9 cellular contexts compared by ENCODE assay signal in the genomic region with DNA sequence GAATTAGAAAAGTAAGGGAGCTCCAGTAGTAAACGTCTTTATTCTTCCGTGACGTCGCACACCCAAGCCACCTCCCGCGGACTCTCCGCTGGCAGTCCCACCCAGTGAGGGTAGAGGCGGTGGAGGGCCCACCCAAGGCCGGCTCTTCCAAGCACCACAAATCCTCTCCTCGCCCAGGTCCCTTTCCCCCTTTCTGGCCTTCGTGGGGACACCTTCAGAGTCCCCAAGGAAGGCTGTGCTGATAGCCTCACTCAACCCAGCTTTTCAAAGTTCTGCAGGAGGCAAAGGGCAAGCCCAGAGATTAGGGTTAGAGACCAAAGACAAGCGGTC. TPM values are rescaled to one million over a fixed set of nuclear protein-coding genes. Genes with fewer than 3 reads are reported as not detected.
DNase-seq lines count a peak whose midpoint lies in the region; ATAC-seq, FAIRE-seq and TF ChIP-seq lines count a peak whose summit lies in the region.
"Had no signal": no experiment of that assay in that cellular context is flagged by ENCODE, and none has a peak within 500 bp of the region (broad histone marks: within the 10 kb centered on the region; RNA-seq: fewer than 3 reads in every experiment).

No MANE protein-coding gene starts in this region.

- H3K36me3 ChIP-seq in NT2/D1 (ENCODE audit: insufficient read depth, insufficient read length, low read length) (peaks cover 78% of the 10 kb centered on the region), endothelial cell of umbilical vein (ENCODE audit: control insufficient read depth in 2 of 2, extremely low read depth in 1 of 2, insufficient read depth in 2 of 2, low read length in 2 of 2) (peaks cover 9 to 30% of the 10 kb centered on the region in 2 experiments), neuron (ENCODE audit: insufficient read depth, low read length) (peaks cover 50% of the 10 kb centered on the region)

- peak overlapping the region; percentile 41 for H2AFZ ChIP-seq in endothelial cell of umbilical vein (ENCODE audit: low read depth, low read length)
- peak overlapping the region; percentile 63 for H2AFZ ChIP-seq in neuron (ENCODE audit: low read depth, low read length)

- dilution Hi-C loops in endothelial cell of umbilical vein (cut with MboI; ENCODE audit: extremely low pct_ligation_motif_present, low sequenced_read_pairs): no loop called here

- H3K9me3 ChIP-seq in NT2/D1 (ENCODE audit: insufficient read depth, low read length) (no peaks in the 10 kb centered on the region), endothelial cell of umbilical vein (replicated peaks; ENCODE audit: control insufficient read depth, insufficient read depth, low read length) (no peaks in the 10 kb centered on the region), neuron (ENCODE audit: low read length) (no peaks in the 10 kb centered on the region)

- peaks cover 11% of the 10 kb centered on the region for H3K4me1 ChIP-seq in NT2/D1 (ENCODE audit: insufficient read depth, insufficient read length)
- H3K4me1 ChIP-seq in endothelial cell of umbilical vein (ENCODE audit: control insufficient read depth, extremely low read depth, insufficient read depth, low read length): peaks cover 6% of the 10 kb centered on the region
- peaks cover 15% of the 10 kb centered on the region for H3K4me1 ChIP-seq in neuron (ENCODE audit: insufficient read depth, low read length)

- TSS peak; percentile 99 for BruUV-seq in endothelial cell of umbilical vein (replicated peaks; lab: Mats Ljungman, UMichigan)

- peak overlapping the region; percentile 44 for H3K4me2 ChIP-seq in endothelial cell of umbilical vein (ENCODE audit: insufficient read depth, low read length)

- POLR2A ChIA-PET in endothelial cell of umbilical vein (lab: Charles Lee): interaction anchor here (0.6 to 1.9 kb wide), 5 partner anchors 10 to 197 kb away, joined by 3 to 17 read pairs (median 5); a partner anchor contains a TSS

- no peaks in the 10 kb centered on the region for H3K9me1 ChIP-seq in endothelial cell of umbilical vein (replicated peaks; ENCODE audit: control insufficient read depth, extremely low read depth, insufficient read depth, low read length)

- H3K27ac ChIP-seq in C4-2B (peak overlapping the region; percentile 82), endothelial cell of umbilical vein (ENCODE audit: insufficient read depth, low read depth, low read length) (peak overlapping the region; percentile 46)

- CTCF ChIA-PET in endothelial cell of umbilical vein (lab: Charles Lee): interaction anchor here (0.6 to 1.3 kb wide), 8 partner anchors 10 to 288 kb away, joined by 3 to 9 read pairs (median 3); a partner anchor contains a TSS

- DNase-seq in NT2/D1 (ENCODE audit: low read depth, low spot score) (no peak), endothelial cell of umbilical vein (ENCODE audit: low read depth, low spot score) (no peak), SKM-1 (lab: John Stamatoyannopoulos, UW; ENCODE audit: unreplicated experiment) (no peak), occipital lobe (lab: John Stamatoyannopoulos, UW) (no peak)
- DNase-seq in activated CD4-positive, alpha-beta T cell treated with anti-CD3 and anti-CD28 coated beads, Interleukin-2, amount 50 U/mL, for 1 hour: no peak

- H3K27me3 ChIP-seq in NT2/D1 (ENCODE audit: insufficient read depth, insufficient read length) (no peaks in the 10 kb centered on the region), endothelial cell of umbilical vein (ENCODE audit: control insufficient read depth in 2 of 2, insufficient read depth in 2 of 2, low read length in 2 of 2) (no peaks in the 10 kb centered on the region), neuron (ENCODE audit: insufficient read depth, low read length) (no peaks in the 10 kb centered on the region)

- no peak for TF ChIP-seq CTCF in C4-2B (conservative IDR thresholded peaks at IDR 0.05)
- no peak for TF ChIP-seq CTCF in endothelial cell of umbilical vein (IDR thresholded peaks at IDR 0.05; ENCODE audit: extremely low read depth in 1 of 2, insufficient read depth in 1 of 2, low read depth in 1 of 2, low read length in 2 of 2)

- no peak for FAIRE-seq in endothelial cell of umbilical vein (lab: Jason Lieb, UNC)

- peaks cover 18% of the 10 kb centered on the region for H3K79me2 ChIP-seq in endothelial cell of umbilical vein (ENCODE audit: control insufficient read depth, insufficient read depth, low read length)

- H3K4me3 ChIP-seq in NT2/D1 (ENCODE audit: insufficient read length, low read depth): peak overlapping the region; percentile 100
- H3K4me3 ChIP-seq in endothelial cell of umbilical vein (replicated peaks in 1 of 3; ENCODE audit: insufficient read depth in 1 of 3, low read depth in 1 of 3, low read length in 3 of 3): peak overlapping the region; percentile 18 to 82 (median 54)
- H3K4me3 ChIP-seq in neuron (ENCODE audit: low read length): peak overlapping the region; percentile 83

- H3K9ac ChIP-seq in NT2/D1 (ENCODE audit: insufficient read length, low read depth) (peak overlapping the region; percentile 99), endothelial cell of umbilical vein (replicated peaks; ENCODE audit: extremely low read depth, insufficient read depth, low read length) (peak overlapping the region; percentile 52)

- peak; percentile 21 for ATAC-seq in GM21825 (IDR thresholded peaks at IDR 0.05; ENCODE audit: unreplicated experiment)

- no peak for TF ChIP-seq POLR2A in endothelial cell of umbilical vein (IDR thresholded peaks at IDR 0.05; ENCODE audit: low read depth, low read length)

- intact Hi-C loops in endothelial cell of umbilical vein (cut with micrococcal nuclease): no loop called here

- H4K20me1 ChIP-seq in endothelial cell of umbilical vein (replicated peaks; ENCODE audit: control insufficient read depth, extremely low read depth, insufficient read depth, low read length): no peaks in the 10 kb centered on the region

TF ChIP-seq in endothelial cell of umbilical vein, 7 proteins besides CTCF, POLR2A, EP300 and RAD21:
- TF ChIP-seq EZH2 (IDR thresholded peaks at IDR 0.05; ENCODE audit: borderline replicate concordance, low read depth, low read length, severe bottlenecking) (no peak), POLR2AphosphoS5 (IDR thresholded peaks at IDR 0.05; ENCODE audit: insufficient read depth, low read depth, low read length) (peak; percentile 5)

RNA-seq across cellular contexts. Expression of a gene that starts 0.3 kb away (rescaled TPM):
- total RNA-seq in endothelial cell of umbilical vein (36.7 and 37.4 TPM in 2 replicates), occipital lobe (11.5 TPM)
- 21.9 and 44.8 TPM in 2 replicates for polyA plus RNA-seq in endothelial cell of umbilical vein
- 29.6 and 32.2 TPM in 2 replicates for polyA plus RNA-seq in endothelial cell of umbilical vein (2011; cell fraction: cytosol; rRNA removed)
- 24.8 and 30.8 TPM in 2 replicates for polyA plus RNA-seq in endothelial cell of umbilical vein (2011; cell fraction: nucleus; rRNA removed)
- polyA plus RNA-seq in endothelial cell of umbilical vein (2012): 19.2 and 21.1 TPM in 2 replicates
- polyA minus RNA-seq in endothelial cell of umbilical vein: 69.0 and 76.6 TPM in 2 replicates
- polyA minus RNA-seq in endothelial cell of umbilical vein (2011; cell fraction: cytosol; rRNA and poly(A)+ RNA removed): 15.5 TPM
- polyA minus RNA-seq in endothelial cell of umbilical vein (2011; cell fraction: nucleus; rRNA and poly(A)+ RNA removed): 19.7 and 25.0 TPM in 2 replicates

RNA-seq across cellular contexts. Expression of a gene that starts 9.8 kb away (rescaled TPM):
- total RNA-seq in endothelial cell of umbilical vein: 14.8 and 17.7 TPM in 2 replicates
- polyA plus RNA-seq in endothelial cell of umbilical vein: 10.3 and 12.1 TPM in 2 replicates
- polyA plus RNA-seq in endothelial cell of umbilical vein (2011; cell fraction: cytosol; rRNA removed): 9.6 and 11.4 TPM in 2 replicates
- 18.5 TPM in 2 replicates for polyA plus RNA-seq in endothelial cell of umbilical vein (2011; cell fraction: nucleus; rRNA removed)
- polyA plus RNA-seq in endothelial cell of umbilical vein (2012): 10.0 and 10.2 TPM in 2 replicates
- 11.3 and 14.0 TPM in 2 replicates for polyA minus RNA-seq in endothelial cell of umbilical vein
- polyA minus RNA-seq in endothelial cell of umbilical vein (2011; cell fraction: cytosol; rRNA and poly(A)+ RNA removed): 5.7 TPM
- polyA minus RNA-seq in endothelial cell of umbilical vein (2011; cell fraction: nucleus; rRNA and poly(A)+ RNA removed): 7.5 and 12.1 TPM in 2 replicates
- total RNA-seq in occipital lobe: 8.1 TPM

RNA-seq across cellular contexts. Expression of a gene that starts 23.3 kb away (rescaled TPM):
- not detected in 2 replicates for total RNA-seq in endothelial cell of umbilical vein
- polyA plus RNA-seq in endothelial cell of umbilical vein: not detected in 2 replicates
- not detected in 2 replicates for polyA plus RNA-seq in endothelial cell of umbilical vein (2011; cell fraction: cytosol; rRNA removed)
- not detected in 2 replicates for polyA plus RNA-seq in endothelial cell of umbilical vein (2011; cell fraction: nucleus; rRNA removed)
- not detected in 2 replicates for polyA plus RNA-seq in endothelial cell of umbilical vein (2012)
- polyA minus RNA-seq in endothelial cell of umbilical vein: not detected in 2 replicates
- not detected for polyA minus RNA-seq in endothelial cell of umbilical vein (2011; cell fraction: cytosol; rRNA and poly(A)+ RNA removed)
- not detected in 2 replicates for polyA minus RNA-seq in endothelial cell of umbilical vein (2011; cell fraction: nucleus; rRNA and poly(A)+ RNA removed)
- total RNA-seq in occipital lobe: not detected
- total RNA-seq: renal cortical epithelial cell had no signal

RNA-seq across cellular contexts. Expression of a gene that starts 27.5 kb away (rescaled TPM):
- total RNA-seq in endothelial cell of umbilical vein (0.33 and 0.42 TPM in 2 replicates), occipital lobe (not detected)
- 0.08 and 0.14 TPM in 2 replicates for polyA plus RNA-seq in endothelial cell of umbilical vein
- polyA plus RNA-seq in endothelial cell of umbilical vein (2011; cell fraction: cytosol; rRNA removed): 0.05 TPM in 1 of 2 replicates, not detected in the other
- 0.22 and 0.41 TPM in 2 replicates for polyA plus RNA-seq in endothelial cell of umbilical vein (2011; cell fraction: nucleus; rRNA removed)
- 0.17 TPM in 1 of 2 replicates, not detected in the other for polyA plus RNA-seq in endothelial cell of umbilical vein (2012)
- not detected in 2 replicates for polyA minus RNA-seq in endothelial cell of umbilical vein
- 90.3 TPM for polyA minus RNA-seq in endothelial cell of umbilical vein (2011; cell fraction: cytosol; rRNA and poly(A)+ RNA removed)
- 0.53 and 0.77 TPM in 2 replicates for polyA minus RNA-seq in endothelial cell of umbilical vein (2011; cell fraction: nucleus; rRNA and poly(A)+ RNA removed)

RNA-seq across cellular contexts. Expression of a gene that starts 31.1 kb away (rescaled TPM):
- total RNA-seq in endothelial cell of umbilical vein (95.0 and 102 TPM in 2 replicates), occipital lobe (11.2 TPM)
- 29.3 and 42.5 TPM in 2 replicates for polyA plus RNA-seq in endothelial cell of umbilical vein
- polyA plus RNA-seq in endothelial cell of umbilical vein (2011; cell fraction: cytosol; rRNA removed): 78.1 and 89.9 TPM in 2 replicates
- 54.7 and 64.2 TPM in 2 replicates for polyA plus RNA-seq in endothelial cell of umbilical vein (2011; cell fraction: nucleus; rRNA removed)
- polyA plus RNA-seq in endothelial cell of umbilical vein (2012): 118 and 129 TPM in 2 replicates
- 25.1 and 27.2 TPM in 2 replicates for polyA minus RNA-seq in endothelial cell of umbilical vein
- polyA minus RNA-seq in endothelial cell of umbilical vein (2011; cell fraction: cytosol; rRNA and poly(A)+ RNA removed): 61.0 TPM
- polyA minus RNA-seq in endothelial cell of umbilical vein (2011; cell fraction: nucleus; rRNA and poly(A)+ RNA removed): 16.6 and 17.6 TPM in 2 replicates
